In the genomic region with DNA sequence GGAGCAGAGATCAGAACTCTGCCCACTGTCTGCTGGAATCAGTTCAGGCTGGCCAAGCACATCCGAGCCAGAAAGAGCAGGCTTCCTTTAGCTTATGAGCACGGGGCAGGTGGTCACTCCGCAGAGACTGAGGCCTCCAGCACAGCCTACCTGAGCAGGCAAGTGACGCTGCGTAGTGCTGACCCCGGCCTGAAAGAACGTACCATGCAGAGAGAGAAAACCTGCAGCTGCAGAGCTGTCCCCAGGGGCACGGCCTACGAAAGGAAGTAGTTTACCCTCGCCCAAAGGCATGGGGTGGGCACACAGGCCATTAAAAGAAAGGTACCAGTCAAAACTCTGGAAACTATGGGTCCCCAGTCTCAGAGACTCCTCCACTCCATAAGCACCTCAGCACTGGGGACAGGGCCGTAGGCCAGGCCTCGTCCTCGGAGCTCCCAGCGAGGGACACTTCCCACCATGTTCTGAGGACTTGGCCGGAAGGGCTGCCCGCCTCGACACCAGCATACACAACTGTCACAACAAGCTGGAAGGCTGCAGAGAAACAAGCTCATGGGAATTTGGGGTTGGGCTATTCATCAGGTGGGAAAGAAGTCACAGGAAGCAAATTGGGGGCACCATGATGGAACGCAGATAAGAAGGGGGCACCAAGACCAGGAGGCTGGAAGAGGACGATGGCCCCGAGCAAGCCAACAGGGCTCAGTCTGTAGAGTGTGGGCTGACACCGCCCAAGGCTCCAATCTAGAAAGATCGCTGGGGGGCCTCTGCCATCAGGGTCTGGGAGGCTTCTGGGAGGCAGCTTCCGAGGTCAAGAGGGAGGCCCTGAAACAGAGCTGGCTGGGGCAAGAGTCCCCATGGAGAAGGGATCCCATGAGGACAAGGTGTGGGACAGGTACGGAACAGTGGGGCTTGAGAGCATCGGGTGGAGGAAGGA, we compare ENCODE assay signal across 16 cellular contexts.
"Had no signal": no experiment of that assay in that cellular context is flagged by ENCODE, and none has a peak within 500 bp of the region (broad histone marks: within the 10 kb centered on the region; RNA-seq: fewer than 3 reads in every experiment).

No MANE protein-coding gene starts in this region.

- H3K9me3 ChIP-seq: breast epithelium, esophagus squamous epithelium, left lung had no signal

- H3K36me3 Mint-ChIP-seq: activated naive CD4-positive, alpha-beta T cell treated with anti-CD3 and anti-CD28 coated beads, Interleukin-2, amount 50 U/mL, for 72 hours had no signal

- H2AFZ ChIP-seq: neural progenitor cell, parathyroid adenoma had no signal

- H3K9me3 Mint-ChIP-seq: activated naive CD4-positive, alpha-beta T cell treated with anti-CD3 and anti-CD28 coated beads, Interleukin-2, amount 50 U/mL, for 72 hours; neural progenitor cell; stimulated activated naive B cell treated with anti-CD40 and anti-IgM and Interleukin-4, amounts not matched to agents 10 μg/mL and 1 μg/mL and 100 μg/mL, for 72 hours had no signal

- H3K79me2 ChIP-seq: parathyroid adenoma had no signal

- H3K4me1 ChIP-seq: breast epithelium, esophagus squamous epithelium, left lung, neural progenitor cell, parathyroid adenoma had no signal

- H3K27ac Mint-ChIP-seq: neural progenitor cell; stimulated activated naive B cell treated with anti-CD40 and anti-IgM and Interleukin-4, amounts not matched to agents 10 μg/mL and 1 μg/mL and 100 μg/mL, for 72 hours had no signal

- ATAC-seq: activated naive CD4-positive, alpha-beta T cell treated with anti-CD3 and anti-CD28 coated beads, Interleukin-2, amount 50 U/mL, for 72 hours; left lung; SK-N-SH treated with all-trans-retinoic acid at 6 μM for 48 hours; stimulated activated naive B cell treated with anti-CD40 and anti-IgM and Interleukin-4, amounts not matched to agents 10 μg/mL and 1 μg/mL and 100 μg/mL, for 72 hours had no signal

- H3K27me3 ChIP-seq: breast epithelium, esophagus squamous epithelium, left lung, neural progenitor cell had no signal

- H3K4me3 ChIP-seq: breast epithelium, esophagus squamous epithelium, left lung, neural progenitor cell, skin epidermis had no signal

- H3K27ac ChIP-seq: breast epithelium, esophagus squamous epithelium, left lung, neural progenitor cell, parathyroid adenoma had no signal

- FAIRE-seq: islet of Langerhans, urothelium cell line had no signal

- DNase-seq: activated CD4-positive, alpha-beta T cell treated with anti-CD3 and anti-CD28 coated beads for 48 hours; activated effector memory CD4-positive, alpha-beta T cell treated with anti-CD3 and anti-CD28 coated beads, Interleukin-2, amount 50 U/mL, for 16 hours; activated T-cell treated with anti-CD3 and anti-CD28 coated beads, Interleukin-2, amount 50 U/mL, for 1 hour; esophagus squamous epithelium; foreskin fibroblast; left lung; mesenchymal stem cell; stimulated activated naive B cell treated with anti-CD40 and anti-IgM and Interleukin-4, amounts not matched to agents 10 μg/mL and 1 μg/mL and 100 μg/mL, for 72 hours had no signal

- H3K4me3 Mint-ChIP-seq: neural progenitor cell; stimulated activated naive B cell treated with anti-CD40 and anti-IgM and Interleukin-4, amounts not matched to agents 10 μg/mL and 1 μg/mL and 100 μg/mL, for 72 hours had no signal

- H3K27me3 Mint-ChIP-seq: stimulated activated naive B cell treated with anti-CD40 and anti-IgM and Interleukin-4, amounts not matched to agents 10 μg/mL and 1 μg/mL and 100 μg/mL, for 72 hours had no signal

- H3K4me2 ChIP-seq: neural progenitor cell had no signal

- H3K9ac ChIP-seq: neural progenitor cell, parathyroid adenoma had no signal

- H3K36me3 ChIP-seq: breast epithelium, neural progenitor cell had no signal
